9 cellular contexts compared by ENCODE assay signal in genomic region chr5:113043491-113043931, GRCh38.
DNase-seq lines count a peak whose midpoint lies in the region; ATAC-seq and TF ChIP-seq lines count a peak whose summit lies in the region.
"Had no signal": no experiment of that assay in that cellular context is flagged by ENCODE, and none has a peak within 500 bp of the region (broad histone marks: within the 10 kb centered on the region; RNA-seq: fewer than 3 reads in every experiment).

No MANE protein-coding gene starts in this region.

- H3K4me2 ChIP-seq in SK-N-SH, result no peak overlapping the region
- H3K4me2 ChIP-seq: BLaER1 treated with 17β-estradiol and CSF1 and Interleukin-3, amounts not matched to agents 10 nM and 100 nM had no signal

- TF ChIP-seq POLR2A in GM18505 (IDR thresholded peaks at IDR 0.05; ENCODE audit: borderline replicate concordance, extremely low read depth, insufficient read depth, insufficient read length), result no peak

- POLR2A ChIA-PET in SK-N-SH (lab: Yijun Ruan, JAX), result no interaction called here

- peak; percentile 83 for TF ChIP-seq RAD21 in SK-N-SH (IDR thresholded peaks at IDR 0.05; ENCODE audit: low read length)

- CTCF ChIA-PET in SK-N-SH (lab: Yijun Ruan, JAX), result interaction anchor here (0.6 to 3.4 kb wide), 19 partner anchors 9 to 563 kb away, joined by 3 to 15 read pairs (median 4); no protein-coding TSS in a partner anchor

- no peak overlapping the region for H3K4me3 ChIP-seq in SK-N-SH (ENCODE audit: low read depth in 2 of 2, low read length in 1 of 2)
- H3K4me3 ChIP-seq in cardiac muscle cell, result no peak overlapping the region
- H3K4me3 ChIP-seq: BLaER1 treated with 17β-estradiol and CSF1 and Interleukin-3, amounts not matched to agents 10 nM and 100 nM had no signal

- H3K27me3 ChIP-seq in SK-N-SH (ENCODE audit: insufficient read depth), result no peaks in the 10 kb centered on the region
- no peaks in the 10 kb centered on the region for H3K27me3 ChIP-seq in cardiac muscle cell
- H3K27me3 ChIP-seq: BLaER1 treated with 17β-estradiol and CSF1 and Interleukin-3, amounts not matched to agents 10 nM and 100 nM had no signal

- 50% methylated on average over 7 of the region's 16 CpGs for WGBS in SK-N-SH (ENCODE audit: low lambda C conversion rate)

- H3K9me3 ChIP-seq in SK-N-SH (no peaks in the 10 kb centered on the region), cardiac muscle cell (ENCODE audit: low read depth) (no peaks in the 10 kb centered on the region)
- H3K9me3 ChIP-seq: BLaER1 treated with 17β-estradiol and CSF1 and Interleukin-3, amounts not matched to agents 10 nM and 100 nM had no signal

- no peaks in the 10 kb centered on the region for H3F3A ChIP-seq in SK-N-SH (replicated peaks; ENCODE audit: insufficient read depth)

- no peaks in the 10 kb centered on the region for H3K79me2 ChIP-seq in SK-N-SH (ENCODE audit: insufficient read depth)

- no peaks in the 10 kb centered on the region for H4K20me1 ChIP-seq in SK-N-SH (ENCODE audit: insufficient read depth)
- H4K20me1 ChIP-seq: BLaER1 treated with 17β-estradiol and CSF1 and Interleukin-3, amounts not matched to agents 10 nM and 100 nM had no signal

- DNase-seq in SHP77 (lab: John Stamatoyannopoulos, UW), result peak; percentile 13 to 16
- no peak for DNase-seq in SHP77 treated with DMSO at 0.1 percent for 48 hours (lab: John Stamatoyannopoulos, UW)
- peak; percentile 88 for DNase-seq in SK-N-SH
- DNase-seq in cardiac muscle cell (ENCODE audit: low read depth in 1 of 2, low spot score in 1 of 2), result peak; percentile 54 to 60
- DNase-seq in stimulated activated naive CD8-positive, alpha-beta T cell treated with anti-CD3 and anti-CD28 coated beads, Interleukin-15, Interleukin-2, amounts not matched to agents 100 U/mL and 50 U/mL, for 24 hours, result peak; percentile 35

- H2AFZ ChIP-seq in SK-N-SH (ENCODE audit: low read depth), result peak overlapping the region; percentile 73

- H3K36me3 ChIP-seq in SK-N-SH (replicated peaks in 1 of 2; ENCODE audit: control insufficient read depth in 1 of 2, insufficient read depth in 2 of 2, low read length in 1 of 2) (no peaks in the 10 kb centered on the region), cardiac muscle cell (peaks cover 29% of the 10 kb centered on the region)
- H3K36me3 ChIP-seq: BLaER1 treated with 17β-estradiol and CSF1 and Interleukin-3, amounts not matched to agents 10 nM and 100 nM had no signal

- no peaks in the 10 kb centered on the region for H3K9me2 ChIP-seq in SK-N-SH

- peak; percentile 56 for TF ChIP-seq CTCF in SK-N-SH (IDR thresholded peaks at IDR 0.05)
- TF ChIP-seq CTCF in cardiac muscle cell (IDR thresholded peaks at IDR 0.05; ENCODE audit: low read depth, low read length), result no peak

- H3K4me1 ChIP-seq in SK-N-SH (ENCODE audit: control insufficient read depth in 1 of 2, insufficient read depth in 2 of 2, low read depth in 1 of 2, low read length in 1 of 2), result peaks cover 0 to 16% of the 10 kb centered on the region in 2 experiments; a peak in 2 of 4 replicates
- peaks cover 7% of the 10 kb centered on the region for H3K4me1 ChIP-seq in cardiac muscle cell (ENCODE audit: low read depth)

- H3K9ac ChIP-seq in SK-N-SH, result no peak overlapping the region
- H3K9ac ChIP-seq: BLaER1 treated with 17β-estradiol and CSF1 and Interleukin-3, amounts not matched to agents 10 nM and 100 nM had no signal

- H3K27ac ChIP-seq in SK-N-SH (ENCODE audit: low read depth in 2 of 2, low read length in 1 of 2), result peak overlapping the region in 1 of 2 experiments; percentile 74; a peak in 2 of 4 replicates
- H3K27ac ChIP-seq in cardiac muscle cell, result peak overlapping the region; percentile 55
- H3K27ac ChIP-seq: BLaER1 treated with 17β-estradiol and CSF1 and Interleukin-3, amounts not matched to agents 10 nM and 100 nM had no signal

- peak; percentile 53 for ATAC-seq in stimulated activated naive CD8-positive, alpha-beta T cell treated with anti-CD3 and anti-CD28 coated beads, Interleukin-15, Interleukin-2, amounts not matched to agents 100 U/mL and 50 U/mL, for 24 hours
- ATAC-seq in HG03521 (IDR thresholded peaks at IDR 0.05; ENCODE audit: unreplicated experiment), result no peak
- ATAC-seq in GM18505 (IDR thresholded peaks at IDR 0.05; ENCODE audit: unreplicated experiment), result no peak
- ATAC-seq in GM18511 (IDR thresholded peaks at IDR 0.05; ENCODE audit: unreplicated experiment), result no peak

- peak in 1 of 2 experiments; percentile 61; a peak in 2 of 4 replicates for TF ChIP-seq EP300 in SK-N-SH (IDR thresholded peaks at IDR 0.05; ENCODE audit: borderline replicate concordance in 1 of 2, low read depth in 1 of 2, low read length in 1 of 2)

TF ChIP-seq in SK-N-SH, 30 proteins besides CTCF, POLR2A, EP300 and RAD21:
- TF ChIP-seq SMC3 (IDR thresholded peaks at IDR 0.05; ENCODE audit: low read depth, low read length) (peak; percentile 78), NFIC (IDR thresholded peaks at IDR 0.05; ENCODE audit: borderline replicate concordance) (peak; percentile 98), USF1 (IDR thresholded peaks at IDR 0.05; ENCODE audit: borderline replicate concordance, low read depth) (no peak), MXI1 (IDR thresholded peaks at IDR 0.05; ENCODE audit: low read depth, low read length) (peak; percentile 70), RCOR1 (IDR thresholded peaks at IDR 0.05; ENCODE audit: low read length) (0 out of 2 replicates have a peak, but pooled peaks have one; percentile 7), RFX5 (IDR thresholded peaks at IDR 0.05; ENCODE audit: low read length) (0 out of 2 replicates have a peak, but pooled peaks have one; percentile 9), MEF2A (IDR thresholded peaks at IDR 0.05; ENCODE audit: borderline replicate concordance, low read depth) (no peak)
